Comparison of ENCODE assay signal across 8 cellular contexts in genomic region chr9:7570107-7570720, GRCh38.
DNase-seq lines count a peak whose midpoint lies in the region; ATAC-seq and TF ChIP-seq lines count a peak whose summit lies in the region.

No MANE protein-coding gene starts in this region.

- no peaks in the 10 kb centered on the region for H3K36me3 Mint-ChIP-seq in activated CD4-positive, alpha-beta memory T cell treated with anti-CD3 and anti-CD28 coated beads for 36 hours
- H3K36me3 Mint-ChIP-seq in endodermal cell (ENCODE audit: low read depth), result no peaks in the 10 kb centered on the region
- H3K36me3 Mint-ChIP-seq in nephron progenitor cell (ENCODE audit: low read depth), result no peaks in the 10 kb centered on the region

- no peaks in the 10 kb centered on the region for H3K9me3 Mint-ChIP-seq in activated CD4-positive, alpha-beta memory T cell treated with anti-CD3 and anti-CD28 coated beads for 36 hours
- no peaks in the 10 kb centered on the region for H3K9me3 Mint-ChIP-seq in endodermal cell
- peaks cover 5% of the 10 kb centered on the region for H3K9me3 Mint-ChIP-seq in nephron progenitor cell
- peaks cover 0 to 8% of the 10 kb centered on the region in 2 donors for H3K9me3 Mint-ChIP-seq in stimulated activated naive CD8-positive, alpha-beta T cell treated with anti-CD3 and anti-CD28 coated beads, Interleukin-15, amount 100 ng/mL, for 72 hours

- intact Hi-C loops in activated CD4-positive, alpha-beta memory T cell treated with anti-CD3 and anti-CD28 coated beads for 36 hours (cut with micrococcal nuclease), result loop anchor here (1.0 to 10.0 kb wide), 5 partner anchors 44 to 1327 kb away; partner anchors contain the start of gene DMAC1

- peaks cover 4% of the 10 kb centered on the region for H3K4me1 ChIP-seq in endodermal cell (ENCODE audit: control insufficient read depth, insufficient read depth, low read length)

- CTCF ChIA-PET in activated CD4-positive, alpha-beta memory T cell treated with anti-CD3 and anti-CD28 coated beads for 36 hours (lab: Charles Lee), result interaction anchor here (0.6 to 1.7 kb wide), 12 partner anchors 9 to 1433 kb away, joined by 3 to 14 read pairs (median 4); no protein-coding TSS in a partner anchor

- H3K27ac ChIP-seq in endodermal cell (ENCODE audit: low read depth, low read length), result no peak overlapping the region

- H3K36me3 ChIP-seq in endodermal cell (ENCODE audit: control insufficient read depth, insufficient read depth, low read length), result no peaks in the 10 kb centered on the region

- H3K4me1 Mint-ChIP-seq in activated CD4-positive, alpha-beta memory T cell treated with anti-CD3 and anti-CD28 coated beads for 36 hours (ENCODE audit: low read depth), result no peaks in the 10 kb centered on the region
- H3K4me1 Mint-ChIP-seq in endodermal cell (peaks cover 10% of the 10 kb centered on the region), nephron progenitor cell (no peaks in the 10 kb centered on the region)
- no peaks in the 10 kb centered on the region for H3K4me1 Mint-ChIP-seq in stimulated activated naive CD8-positive, alpha-beta T cell treated with anti-CD3 and anti-CD28 coated beads, Interleukin-15, amount 100 ng/mL, for 72 hours

- no peak overlapping the region for H3K4me3 Mint-ChIP-seq in activated CD4-positive, alpha-beta memory T cell treated with anti-CD3 and anti-CD28 coated beads for 36 hours
- H3K4me3 Mint-ChIP-seq in endodermal cell (no peak overlapping the region), nephron progenitor cell (no peak overlapping the region)
- H3K4me3 Mint-ChIP-seq in stimulated activated naive CD8-positive, alpha-beta T cell treated with anti-CD3 and anti-CD28 coated beads, Interleukin-15, amount 100 ng/mL, for 72 hours, result no peak overlapping the region

- H3K4me3 ChIP-seq in endodermal cell (ENCODE audit: low read length), result no peak overlapping the region

- no peak overlapping the region for H3K27ac Mint-ChIP-seq in activated CD4-positive, alpha-beta memory T cell treated with anti-CD3 and anti-CD28 coated beads for 36 hours
- no peak overlapping the region for H3K27ac Mint-ChIP-seq in endodermal cell
- H3K27ac Mint-ChIP-seq in nephron progenitor cell, result no peak overlapping the region
- no peak overlapping the region for H3K27ac Mint-ChIP-seq in stimulated activated naive CD8-positive, alpha-beta T cell treated with anti-CD3 and anti-CD28 coated beads, Interleukin-15, amount 100 ng/mL, for 72 hours

- no peaks in the 10 kb centered on the region for H3K9me3 ChIP-seq in endodermal cell (ENCODE audit: control insufficient read depth, low read length)

- peak; percentile 91 for TF ChIP-seq CTCF in endodermal cell (conservative IDR thresholded peaks at IDR 0.05)
- peak; percentile 79 for TF ChIP-seq CTCF in nephron progenitor cell (IDR thresholded peaks at IDR 0.05)

- POLR2A ChIA-PET in activated CD4-positive, alpha-beta memory T cell treated with anti-CD3 and anti-CD28 coated beads for 36 hours (lab: Charles Lee), result no interaction called here

- WGBS in endodermal cell (ENCODE audit: insufficient coverage in 1 of 2, insufficient read length in 1 of 2), 2 experiments, result 94 to 100% methylated on average over 1 of the region's 1 CpG

- H3K27me3 Mint-ChIP-seq in activated CD4-positive, alpha-beta memory T cell treated with anti-CD3 and anti-CD28 coated beads for 36 hours, result peaks cover 9% of the 10 kb centered on the region
- H3K27me3 Mint-ChIP-seq in endodermal cell (ENCODE audit: insufficient read depth) (peaks cover 43% of the 10 kb centered on the region), nephron progenitor cell (ENCODE audit: low read depth, poor library complexity) (peaks cover under 1% of the 10 kb centered on the region)
- no peaks in the 10 kb centered on the region for H3K27me3 Mint-ChIP-seq in stimulated activated naive CD8-positive, alpha-beta T cell treated with anti-CD3 and anti-CD28 coated beads, Interleukin-15, amount 100 ng/mL, for 72 hours

- DNase-seq in Ammon's horn (ENCODE audit: low spot score) (peak; percentile 68), NCI-H226 (peak; percentile 6), endodermal cell (peak; percentile 90), nephron progenitor cell (peak; percentile 61)
- DNase-seq in activated CD4-positive, alpha-beta memory T cell treated with anti-CD3 and anti-CD28 coated beads for 36 hours, result peak; percentile 70
- DNase-seq in stimulated activated naive CD8-positive, alpha-beta T cell treated with anti-CD3 and anti-CD28 coated beads, Interleukin-15, amount 100 ng/mL, for 72 hours, result peak; percentile 58 to 61

- no peak overlapping the region for H3K9ac ChIP-seq in endodermal cell (ENCODE audit: extremely low read depth, low read length, poor library complexity, severe bottlenecking)

- H3K27me3 ChIP-seq in endodermal cell (ENCODE audit: control insufficient read depth, insufficient read depth, low read length, poor library complexity, severe bottlenecking), result peaks cover 29% of the 10 kb centered on the region

- ATAC-seq in GM18519 (IDR thresholded peaks at IDR 0.05; ENCODE audit: low FRiP score, unreplicated experiment) (peak; percentile 92), HG03095 (IDR thresholded peaks at IDR 0.05; ENCODE audit: unreplicated experiment) (peak; percentile 80)
- ATAC-seq in stimulated activated naive CD8-positive, alpha-beta T cell treated with anti-CD3 and anti-CD28 coated beads, Interleukin-15, amount 100 ng/mL, for 72 hours, result peak; percentile 71

Comparison
In these comparisons a context has a peak if more than half of its experiments do, and no peak if none do; other contexts are left out.
1. DNase-seq: peak in every context shown above with its lines; median percentile 90 in endodermal cell; 70 in activated CD4-positive, alpha-beta memory T cell treated with anti-CD3 and anti-CD28 coated beads for 36 hours; 68 in Ammon's horn; 61 in nephron progenitor cell; 60 in stimulated activated naive CD8-positive, alpha-beta T cell treated with anti-CD3 and anti-CD28 coated beads, Interleukin-15, amount 100 ng/mL, for 72 hours; 6 in NCI-H226.